ENCODE assay signal across 8 cellular contexts in the genomic region with DNA sequence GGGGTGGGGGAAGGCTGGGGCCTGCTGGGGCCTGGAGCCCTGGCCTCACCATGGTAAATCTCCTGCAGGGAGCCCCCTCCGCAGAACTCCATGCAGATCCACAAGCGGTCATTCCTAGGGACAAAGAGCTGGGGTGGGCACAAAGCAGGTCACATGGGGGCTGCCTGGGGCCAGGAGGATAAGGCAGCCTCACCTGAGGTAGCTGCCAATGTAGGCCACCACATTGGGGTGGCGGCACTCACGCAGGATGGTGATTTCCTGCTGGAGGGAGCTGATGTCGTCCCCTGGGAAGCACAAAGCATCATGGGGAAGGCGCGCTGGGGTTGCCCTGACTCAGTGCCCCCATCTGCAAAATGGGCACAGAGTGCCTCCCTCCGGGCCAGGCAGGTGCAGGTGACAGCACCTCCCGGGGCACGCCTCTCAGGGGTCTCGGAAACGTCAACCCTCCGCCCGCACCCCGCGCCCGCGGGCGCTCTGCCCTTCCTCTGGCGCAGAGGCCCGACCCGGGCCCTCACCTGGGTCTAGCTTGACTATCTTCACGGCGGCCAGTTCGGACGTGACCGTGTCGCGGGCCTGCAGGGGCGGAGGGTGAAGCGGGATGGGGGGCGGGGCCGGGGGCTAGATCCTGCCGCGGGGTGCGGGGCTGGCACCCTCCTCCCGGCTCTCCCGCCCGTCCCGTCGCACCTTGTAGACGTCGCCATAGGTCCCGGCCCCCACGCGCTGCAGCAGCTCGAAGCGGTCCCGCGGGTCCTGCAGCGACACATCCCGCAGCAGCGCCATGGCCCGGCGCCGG. TPM values are rescaled to one million over a fixed set of nuclear protein-coding genes. Genes with fewer than 3 reads are reported as not detected.
DNase-seq lines count a peak whose midpoint lies in the region; ATAC-seq and TF ChIP-seq lines count a peak whose summit lies in the region.

No MANE protein-coding gene starts in this region.

- peaks cover 22% of the 10 kb centered on the region for H3K4me1 Mint-ChIP-seq in activated naive CD8-positive, alpha-beta T cell treated with anti-CD3 and anti-CD28 coated beads for 36 hours

- peaks cover 23% of the 10 kb centered on the region for H3K4me1 ChIP-seq in A673 (ENCODE audit: insufficient read depth, low read length, poor library complexity, severe bottlenecking)

- H3K4me3 ChIP-seq in A673 (ENCODE audit: low read depth, low read length, poor library complexity, severe bottlenecking) = peak overlapping the region; percentile 56
- H3K4me3 ChIP-seq in Jurkat, Clone E6-1 (ENCODE audit: low read length) = peak overlapping the region; percentile 60

- DNase-seq in A673 (ENCODE audit: low spot score) (no peak), left colon (peak in 1 of 2 donors; percentile 48), hippocampal formation (lab: John Stamatoyannopoulos, UW) (no peak), COLO829 (ENCODE audit: low spot score) (no peak)
- DNase-seq in Jurkat, Clone E6-1 (ENCODE audit: low read depth, low spot score) = no peak
- no peak for DNase-seq in activated naive CD8-positive, alpha-beta T cell treated with anti-CD3 and anti-CD28 coated beads for 36 hours
- peak; percentile 59 for DNase-seq in stimulated activated naive CD4-positive, alpha-beta T cell treated with Interleukin-2 at 50 U/mL for 16 hours (lab: John Stamatoyannopoulos, UW)

- BruUV-seq in A673 (replicated peaks; lab: Mats Ljungman, UMichigan) = no TSS peak

- no peak for TF ChIP-seq CTCF in A673 (conservative IDR thresholded peaks at IDR 0.05; ENCODE audit: low read depth, low read length)

- no peaks in the 10 kb centered on the region for H3K9me3 Mint-ChIP-seq in activated naive CD8-positive, alpha-beta T cell treated with anti-CD3 and anti-CD28 coated beads for 36 hours

- POLR2A ChIA-PET in A673 (lab: Charles Lee; ENCODE audit: low non-redundant PET) = no interaction called here

- H3K4me3 Mint-ChIP-seq in activated naive CD8-positive, alpha-beta T cell treated with anti-CD3 and anti-CD28 coated beads for 36 hours = peak overlapping the region; percentile 82

- peak overlapping the region; percentile 85 for H3K27ac ChIP-seq in A673 (ENCODE audit: low read depth, low read length, poor library complexity, severe bottlenecking)

- H3K27me3 Mint-ChIP-seq in activated naive CD8-positive, alpha-beta T cell treated with anti-CD3 and anti-CD28 coated beads for 36 hours = no peaks in the 10 kb centered on the region

- H3K9me3 ChIP-seq in A673 (ENCODE audit: low read depth, low read length, poor library complexity, severe bottlenecking) = no peaks in the 10 kb centered on the region

- no peaks in the 10 kb centered on the region for H3K27me3 ChIP-seq in A673 (replicated peaks; ENCODE audit: insufficient read depth, low read depth, low read length, poor library complexity)

- peak; percentile 17 for ATAC-seq in GM19372 (IDR thresholded peaks at IDR 0.05; ENCODE audit: low read depth, unreplicated experiment)
- peak; percentile 3 for ATAC-seq in left colon

- peaks cover 2% of the 10 kb centered on the region for H3K36me3 Mint-ChIP-seq in activated naive CD8-positive, alpha-beta T cell treated with anti-CD3 and anti-CD28 coated beads for 36 hours

- intact Hi-C loops in A673 (cut with micrococcal nuclease; ENCODE audit: unreplicated experiment) (no loop called here), left colon (cut with DNase I, micrococcal nuclease) (no loop called here)

- peak overlapping the region; percentile 77 for H3K27ac Mint-ChIP-seq in activated naive CD8-positive, alpha-beta T cell treated with anti-CD3 and anti-CD28 coated beads for 36 hours

- H3K36me3 ChIP-seq in A673 (ENCODE audit: insufficient read depth, low read length, poor library complexity, severe bottlenecking) = peaks cover 6% of the 10 kb centered on the region

- CTCF ChIA-PET in A673 (lab: Charles Lee) = no interaction called here

RNA-seq across cellular contexts. Expression of gene MAP4K2, which starts 0.4 kb away (rescaled TPM):
- total RNA-seq in A673 (2021) (46.5 and 50.5 TPM in 2 replicates), left colon (10 to 100 TPM in 1 of 2 donors, 1 to 10 TPM in 1; 7.3 to 13.9 TPM)
- 42.5 TPM for polyA plus RNA-seq in Jurkat, Clone E6-1 (2012; ENCODE audit: insufficient read depth, insufficient read length)
- total RNA-seq in activated naive CD8-positive, alpha-beta T cell treated with anti-CD3 and anti-CD28 coated beads for 36 hours = 10 to 100 TPM; 60.4 to 63.8 TPM

RNA-seq across cellular contexts. Expression of gene MEN1, which starts 7.8 kb away (rescaled TPM):
- total RNA-seq in A673 (2021) = 45.7 and 49.2 TPM in 2 replicates
- 71.2 TPM for polyA plus RNA-seq in Jurkat, Clone E6-1 (2012; ENCODE audit: insufficient read depth, insufficient read length)
- total RNA-seq in activated naive CD8-positive, alpha-beta T cell treated with anti-CD3 and anti-CD28 coated beads for 36 hours = 10 to 100 TPM; 35.8 to 37.0 TPM
- 10 to 100 TPM; 21.0 to 25.5 TPM for total RNA-seq in left colon

RNA-seq across cellular contexts. Expression of gene SF1, which starts 24.2 kb away (rescaled TPM):
- total RNA-seq in A673 (2021) = 467 and 472 TPM in 2 replicates
- polyA plus RNA-seq in Jurkat, Clone E6-1 (2012; ENCODE audit: insufficient read depth, insufficient read length) = 244 TPM
- 100 to 1,000 TPM; 453 to 463 TPM for total RNA-seq in activated naive CD8-positive, alpha-beta T cell treated with anti-CD3 and anti-CD28 coated beads for 36 hours
- 100 to 1,000 TPM; 201 to 216 TPM for total RNA-seq in left colon

RNA-seq across cellular contexts. Expression of gene CDC42BPG, which starts 41.9 kb away (rescaled TPM):
- 4.6 and 6.6 TPM in 2 replicates for total RNA-seq in A673 (2021)
- 4.6 TPM for polyA plus RNA-seq in Jurkat, Clone E6-1 (2012; ENCODE audit: insufficient read depth, insufficient read length)
- total RNA-seq in activated naive CD8-positive, alpha-beta T cell treated with anti-CD3 and anti-CD28 coated beads for 36 hours = under 1 TPM; 0.46 to 0.54 TPM
- total RNA-seq in left colon = 10 to 100 TPM; 44.5 to 45.5 TPM

RNA-seq across cellular contexts. Expression of gene PYGM, which starts 42.8 kb away (rescaled TPM):
- total RNA-seq in A673 (2021) (2.4 and 2.9 TPM in 2 replicates), left colon (1 to 10 TPM in 1 of 2 donors, under 1 TPM in 1; 0.67 to 3.0 TPM)
- polyA plus RNA-seq in Jurkat, Clone E6-1 (2012; ENCODE audit: insufficient read depth, insufficient read length) = 1.1 TPM
- 1 to 10 TPM; 1.6 to 1.8 TPM for total RNA-seq in activated naive CD8-positive, alpha-beta T cell treated with anti-CD3 and anti-CD28 coated beads for 36 hours
